13 cellular contexts compared by ENCODE assay signal in genomic region chr1:150192012-150192411, GRCh38. TPM values are rescaled to one million over a fixed set of nuclear protein-coding genes. Genes with fewer than 3 reads are reported as not detected.
A peak's percentile ranks its signal among the peaks of the same experiment; 100 is the strongest.
DNase-seq lines count a peak whose midpoint lies in the region; TF ChIP-seq lines count a peak whose summit lies in the region.
"Had no signal": no experiment of that assay in that cellular context is flagged by ENCODE, and none has a peak within 500 bp of the region (broad histone marks: within the 10 kb centered on the region; RNA-seq: fewer than 3 reads in every experiment).

No MANE protein-coding gene starts in this region.

- H3K14ac ChIP-seq in trophoblast cell (ENCODE audit: low read length): no peak overlapping the region

- H3K36me3 ChIP-seq in SJCRH30 (no peaks in the 10 kb centered on the region), trophoblast cell (ENCODE audit: control insufficient read depth in 1 of 2, insufficient read depth in 2 of 2, low read length in 2 of 2) (peaks cover 0 to 2% of the 10 kb centered on the region in 2 experiments), spleen (no peaks in the 10 kb centered on the region)

- no peak overlapping the region for H4K8ac ChIP-seq in trophoblast cell (ENCODE audit: low read depth, low read length)

- no peak overlapping the region for H2BK12ac ChIP-seq in trophoblast cell (ENCODE audit: low read length)

- H3K18ac ChIP-seq in trophoblast cell (ENCODE audit: low read length): no peak overlapping the region

- no peak overlapping the region for H3K4me3 ChIP-seq in SJCRH30
- H3K4me3 ChIP-seq in fibroblast of villous mesenchyme (ENCODE audit: low read depth, low read length): no peak overlapping the region
- no peak overlapping the region for H3K4me3 ChIP-seq in trophoblast cell (ENCODE audit: low read depth, low read length)
- no peak overlapping the region for H3K4me3 ChIP-seq in spleen

- no peak overlapping the region for H3K4ac ChIP-seq in trophoblast cell (ENCODE audit: low read depth, low read length)

- intact Hi-C loops in spleen (cut with DNase I; ENCODE audit: low total_unique reads): no loop called here

- no peak for TF ChIP-seq CTCF in fibroblast of villous mesenchyme (IDR thresholded peaks at IDR 0.05; ENCODE audit: insufficient read depth, low read depth, low read length)
- TF ChIP-seq CTCF in spleen (IDR thresholded peaks at IDR 0.05 in 8 of 11, conservative IDR thresholded peaks at IDR 0.05 in 3 of 11): no peak

- no peak for TF ChIP-seq POLR2A in spleen (IDR thresholded peaks at IDR 0.05)

- H3K4me1 ChIP-seq in SJCRH30 (0 out of 2 replicates have a peak, but pooled peaks cover 3% of the 10 kb centered on the region), trophoblast cell (ENCODE audit: control insufficient read depth in 1 of 2, insufficient read depth in 2 of 2, low read length in 2 of 2) (peaks cover 8 to 9% of the 10 kb centered on the region in 2 experiments), spleen (peaks cover 0 to 10% (median 8%) of the 10 kb centered on the region in 6 donors)

- H2BK120ac ChIP-seq in trophoblast cell (ENCODE audit: insufficient read depth, low read length, poor library complexity): peak overlapping the region; percentile 86

- no peak overlapping the region for H3K4me2 ChIP-seq in trophoblast cell (ENCODE audit: low read length)

- WGBS in trophoblast cell (ENCODE audit: extremely low coverage, insufficient coverage, insufficient read length): no CpG with 5 or more reads among the region's 2 CpGs
- WGBS in spleen, 5 donors: 67 to 88% (median 85%) methylated on average over 2 of the region's 2 CpGs

- H3K9ac ChIP-seq in trophoblast cell (ENCODE audit: low read length): no peak overlapping the region

- H3K9me3 ChIP-seq in SJCRH30 (replicated peaks) (no peaks in the 10 kb centered on the region), trophoblast cell (ENCODE audit: insufficient read depth, low read depth, low read length) (peaks cover 2% of the 10 kb centered on the region), spleen (no peaks in the 10 kb centered on the region)

- H3K27ac ChIP-seq in SJCRH30 (peak overlapping the region; percentile 36), trophoblast cell (ENCODE audit: low read depth, low read length) (peak overlapping the region; percentile 75), spleen (no peak overlapping the region)

- peaks cover 23% of the 10 kb centered on the region for H3K79me1 ChIP-seq in trophoblast cell (ENCODE audit: low read length)

- no peak overlapping the region for H3K23ac ChIP-seq in trophoblast cell (ENCODE audit: low read length)

- no peak overlapping the region for H2AFZ ChIP-seq in trophoblast cell (ENCODE audit: insufficient read depth, low read length, poor library complexity)

- peak overlapping the region; percentile 88 for H2BK5ac ChIP-seq in trophoblast cell (ENCODE audit: low read depth, low read length, poor library complexity)

- H2AK5ac ChIP-seq in trophoblast cell (ENCODE audit: low read length): no peak overlapping the region

- H3K79me2 ChIP-seq in trophoblast cell (ENCODE audit: control insufficient read depth, insufficient read depth, low read length, poor library complexity): peaks cover 2% of the 10 kb centered on the region

- peak overlapping the region; percentile 80 for H4K91ac ChIP-seq in trophoblast cell (ENCODE audit: low read depth, low read length)

- no peak overlapping the region for H4K12ac ChIP-seq in trophoblast cell (ENCODE audit: low read depth, low read length)

- H3K27me3 ChIP-seq in SJCRH30 (no peaks in the 10 kb centered on the region), trophoblast cell (ENCODE audit: insufficient read depth, low read length) (no peaks in the 10 kb centered on the region), spleen (replicated peaks in 1 of 7) (no peaks in the 10 kb centered on the region)

- DNase-seq in EL (peak; percentile 87), SJCRH30 (no peak), fibroblast of villous mesenchyme (ENCODE audit: low read depth) (peak; percentile 45), trophoblast cell (peak; percentile 58 to 91), NCI-H187 treated with DMSO at 0.1 percent for 48 hours (lab: John Stamatoyannopoulos, UW) (no peak), spleen (no peak)
- DNase-seq in activated T-cell treated with anti-CD3 and anti-CD28 coated beads, Interleukin-2, amount 50 U/mL, for 48 hours: no peak
- DNase-seq in activated effector memory CD4-positive, alpha-beta T cell treated with anti-CD3 and anti-CD28 coated beads, Interleukin-2, amount 50 U/mL, for 16 hours: no peak
- DNase-seq: anterior cingulate cortex; CD4-positive, CD25-positive, alpha-beta regulatory T cell; H9; naive thymus-derived CD4-positive, alpha-beta T cell; NCI-H345 had no signal

RNA-seq across cellular contexts. Expression of gene PLEKHO1, which starts 42.3 kb away (rescaled TPM):
- 50.0 and 54.4 TPM in 2 replicates for total RNA-seq in SJCRH30 (2014; rRNA removed; shearing (Covaris generic))
- 43.2 and 99.9 TPM in 2 replicates for total RNA-seq in fibroblast of villous mesenchyme
- 40.7 and 41.3 TPM in 2 replicates for polyA plus RNA-seq in trophoblast cell (2013)
- 100 to 1,000 TPM in 5 of 7 donors, 10 to 100 TPM in 2; 95.9 to 147 (median 121) TPM for total RNA-seq in spleen
- polyA plus RNA-seq in spleen: 100 to 1,000 TPM; 154 to 228 (median 166) TPM

RNA-seq across cellular contexts. Expression of gene ANP32E, which starts 43.9 kb away (rescaled TPM):
- 85.9 and 92.1 TPM in 2 replicates for total RNA-seq in SJCRH30 (2014; rRNA removed; shearing (Covaris generic))
- 27.4 and 30.7 TPM in 2 replicates for total RNA-seq in fibroblast of villous mesenchyme
- polyA plus RNA-seq in trophoblast cell (2013): 51.7 and 51.9 TPM in 2 replicates
- total RNA-seq in spleen: 10 to 100 TPM; 29.8 to 44.0 (median 35.2) TPM
- 10 to 100 TPM; 24.6 to 35.6 (median 31.7) TPM for polyA plus RNA-seq in spleen

Comparison
In these comparisons a context has a peak if more than half of its experiments do, and no peak if none do; other contexts are left out.
1. DNase-seq: peak in EL (single experiment), fibroblast of villous mesenchyme (single experiment) and trophoblast cell (2 of 2); none in SJCRH30 (0 of 2), activated T-cell treated with anti-CD3 and anti-CD28 coated beads, Interleukin-2, amount 50 U/mL, for 48 hours (0 of 2), NCI-H187 treated with DMSO at 0.1 percent for 48 hours (single experiment), activated effector memory CD4-positive, alpha-beta T cell treated with anti-CD3 and anti-CD28 coated beads, Interleukin-2, amount 50 U/mL, for 16 hours (single experiment) and spleen (single experiment).
2. H3K27ac ChIP-seq: peak in SJCRH30 (single experiment) and trophoblast cell (single experiment); none in spleen (0 of 8).